Comparison of ENCODE assay signal across 8 cellular contexts in genomic region chr22:36541831-36542391, GRCh38. TPM values are rescaled to one million over a fixed set of nuclear protein-coding genes. Genes with fewer than 3 reads are reported as not detected.
DNase-seq lines count a peak whose midpoint lies in the region; ATAC-seq lines count a peak whose summit lies in the region.

No MANE protein-coding gene starts in this region.

- no peaks in the 10 kb centered on the region for H3K9me3 Mint-ChIP-seq in T-helper 2 cell treated with Interferon-gamma antibody and Interleukin-4, amounts not matched to agents 5 μg/mL and 100 μg/mL, for 36 hours

- H3K4me3 Mint-ChIP-seq in T-helper 2 cell treated with Interferon-gamma antibody and Interleukin-4, amounts not matched to agents 5 μg/mL and 100 μg/mL, for 36 hours: peak overlapping the region; percentile 39

- peaks cover 21% of the 10 kb centered on the region for H3K4me1 Mint-ChIP-seq in T-helper 2 cell treated with Interferon-gamma antibody and Interleukin-4, amounts not matched to agents 5 μg/mL and 100 μg/mL, for 36 hours (ENCODE audit: low read depth)

- ATAC-seq in HG03159 (IDR thresholded peaks at IDR 0.05; ENCODE audit: unreplicated experiment): no peak
- no peak for ATAC-seq in left lobe of liver
- no peak for ATAC-seq in HG03139 (IDR thresholded peaks at IDR 0.05; ENCODE audit: unreplicated experiment)
- no peak for ATAC-seq in GM18519 (IDR thresholded peaks at IDR 0.05; ENCODE audit: low FRiP score, unreplicated experiment)

- H3K27ac Mint-ChIP-seq in T-helper 2 cell treated with Interferon-gamma antibody and Interleukin-4, amounts not matched to agents 5 μg/mL and 100 μg/mL, for 36 hours: peak overlapping the region; percentile 81

- DNase-seq in GM04504 (ENCODE audit: low read depth) (peak; percentile 86), dermis microvascular lymphatic vessel endothelial cell (ENCODE audit: low read depth in 2 of 2) (peak; percentile 66 to 90), left lobe of liver (ENCODE audit: low spot score) (no peak)
- DNase-seq in T-helper 2 cell treated with Interferon-gamma antibody and Interleukin-4, amounts not matched to agents 5 μg/mL and 100 μg/mL, for 36 hours (ENCODE audit: low spot score): peak; percentile 43
- DNase-seq in stimulated activated CD4-positive, alpha-beta T cell treated with anti-CD3 and anti-CD28 coated beads, Interleukin-12 subunit alpha, Interleukin-12 subunit beta, amount 100 ng/mL, for 4 hours: peak; percentile 41

- H3K27me3 Mint-ChIP-seq in T-helper 2 cell treated with Interferon-gamma antibody and Interleukin-4, amounts not matched to agents 5 μg/mL and 100 μg/mL, for 36 hours (ENCODE audit: low read depth): no peaks in the 10 kb centered on the region

- H3K36me3 Mint-ChIP-seq in T-helper 2 cell treated with Interferon-gamma antibody and Interleukin-4, amounts not matched to agents 5 μg/mL and 100 μg/mL, for 36 hours (ENCODE audit: low read depth): no peaks in the 10 kb centered on the region

RNA-seq across cellular contexts. Expression of gene EIF3D, which starts 12.9 kb away (rescaled TPM):
- total RNA-seq in dermis microvascular lymphatic vessel endothelial cell: 358 and 490 TPM in 2 replicates
- total RNA-seq in left lobe of liver: 34.5 TPM

RNA-seq across cellular contexts. Expression of gene FOXRED2, which starts 35.1 kb away (rescaled TPM):
- 4.0 and 6.8 TPM in 2 replicates for total RNA-seq in dermis microvascular lymphatic vessel endothelial cell
- total RNA-seq in left lobe of liver: 9.0 TPM

Comparison
In these comparisons a context has a peak if more than half of its experiments do, and no peak if none do; other contexts are left out.
1. RNA of gene EIF3D, which starts 12.9 kb away (total RNA-seq): 358 to 490 TPM in dermis microvascular lymphatic vessel endothelial cell; 34.5 TPM in left lobe of liver (single experiment); every median in the first group is over 10 times any median in the second.